ENCODE assay signal across 20 cellular contexts in the genomic region with DNA sequence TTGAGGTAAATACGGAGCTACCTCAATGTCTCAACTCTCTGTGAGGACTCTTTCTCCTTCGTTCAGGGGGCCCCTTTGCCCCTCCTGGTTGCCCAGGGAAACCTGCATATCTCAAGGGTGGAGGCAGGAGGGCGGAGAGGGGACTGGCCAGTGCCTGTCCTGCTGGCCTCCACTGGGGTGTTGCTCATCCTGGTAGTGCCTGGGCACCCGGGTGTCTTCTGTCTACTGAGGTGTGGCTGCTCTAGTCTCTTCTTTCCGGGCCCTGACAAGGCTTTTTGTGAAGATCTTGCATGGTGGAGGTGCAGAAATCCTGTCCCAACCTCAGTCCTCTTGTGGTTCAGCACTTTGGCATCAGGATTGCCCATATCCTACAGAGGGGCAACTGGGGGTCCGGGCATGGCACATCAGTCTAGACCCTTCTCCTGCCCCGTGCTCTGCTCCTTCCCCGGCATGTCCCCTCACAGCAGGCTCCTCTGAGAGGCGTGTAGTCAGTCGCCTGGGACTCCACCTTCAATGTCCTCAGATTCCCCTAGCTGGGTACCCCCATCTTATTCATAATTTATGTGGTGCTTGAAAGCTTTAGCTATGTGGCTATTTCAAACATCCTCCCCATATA. TPM values are rescaled to one million over a fixed set of nuclear protein-coding genes. Genes with fewer than 3 reads are reported as not detected.
A peak's percentile ranks its signal among the peaks of the same experiment; 100 is the strongest.
DNase-seq lines count a peak whose midpoint lies in the region; ATAC-seq and TF ChIP-seq lines count a peak whose summit lies in the region.
"Had no signal": no experiment of that assay in that cellular context is flagged by ENCODE, and none has a peak within 500 bp of the region (broad histone marks: within the 10 kb centered on the region; RNA-seq: fewer than 3 reads in every experiment).

No MANE protein-coding gene starts in this region.

- WGBS in neuronal stem cell (ENCODE audit: extremely low coverage in 2 of 2, insufficient read length in 2 of 2, insufficient replicate concordance in 1 of 2), 2 donors = no CpG with 5 or more reads among the region's 10 CpGs

- H3K18ac ChIP-seq in neuronal stem cell (ENCODE audit: low read length) = no peak overlapping the region

- H2AFZ ChIP-seq in neuronal stem cell (ENCODE audit: low read length) = peak overlapping the region; percentile 53

- H3K4me3 ChIP-seq in CD8-positive, alpha-beta T cell (ENCODE audit: low read depth, low read length) = no peak overlapping the region
- H3K4me3 ChIP-seq in neuronal stem cell (ENCODE audit: low read length in 2 of 2) = peak overlapping the region in 1 of 2 donors; percentile 45

- no peak overlapping the region for H3K4me3 Mint-ChIP-seq in CD8-positive, alpha-beta T cell
- H3K4me3 Mint-ChIP-seq in glutamatergic neuron (ENCODE audit: unreplicated experiment) = no peak overlapping the region

- H3K9me3 Mint-ChIP-seq in CD8-positive, alpha-beta T cell = no peaks in the 10 kb centered on the region
- H3K9me3 Mint-ChIP-seq in glutamatergic neuron (ENCODE audit: unreplicated experiment) = peaks cover 6% of the 10 kb centered on the region

- no peak overlapping the region for H2BK5ac ChIP-seq in neuronal stem cell (ENCODE audit: low read length)

- no peak for DNase-seq in CD8-positive, alpha-beta T cell
- DNase-seq in KBM-7 (peak; percentile 6), cerebellum (ENCODE audit: low spot score) (peak; percentile 7), neuronal stem cell (ENCODE audit: low spot score) (no peak), NCI-H1105 treated with DMSO at 0.1 percent for 48 hours (lab: John Stamatoyannopoulos, UW) (no peak), glutamatergic neuron (no peak), AG08396 (ENCODE audit: low spot score) (no peak), HEK293T (ENCODE audit: extremely low spot score) (no peak)
- DNase-seq: Calu3; HCEC 1CT; left lung; NCI-H146; NK-92 treated with Interleukin-12 subunit alpha and Interleukin-12 subunit beta, amount 100 ng/mL, for 24 hours; stimulated activated CD4-positive, alpha-beta T cell treated with anti-CD3 and anti-CD28 coated beads, Interleukin-2, amount 100 ng/mL, for 48 hours; stomach; upper lobe of left lung had no signal

- no peak overlapping the region for H3K23ac ChIP-seq in neuronal stem cell (ENCODE audit: low read depth, low read length, poor library complexity)

- ATAC-seq in CD8-positive, alpha-beta T cell = no peak

- no peak overlapping the region for H4K91ac ChIP-seq in neuronal stem cell (ENCODE audit: low read depth, low read length, poor library complexity)

- H3K27me3 Mint-ChIP-seq in CD8-positive, alpha-beta T cell (ENCODE audit: low read depth) = no peaks in the 10 kb centered on the region
- H3K27me3 Mint-ChIP-seq in glutamatergic neuron (ENCODE audit: unreplicated experiment) = peaks cover 9% of the 10 kb centered on the region

- no peak overlapping the region for H3K4ac ChIP-seq in neuronal stem cell (ENCODE audit: low read length)

- H3K4me2 ChIP-seq in neuronal stem cell (ENCODE audit: insufficient read depth, low read length, poor library complexity, severe bottlenecking) = no peak overlapping the region

- H3K4me1 Mint-ChIP-seq in CD8-positive, alpha-beta T cell (ENCODE audit: low read depth) = peaks cover 16% of the 10 kb centered on the region
- peaks cover 9% of the 10 kb centered on the region for H3K4me1 Mint-ChIP-seq in glutamatergic neuron (ENCODE audit: low read depth, unreplicated experiment)

- H3K27ac ChIP-seq in CD8-positive, alpha-beta T cell (ENCODE audit: low read depth, low read length) = no peak overlapping the region
- no peak overlapping the region for H3K27ac ChIP-seq in neuronal stem cell (replicated peaks; ENCODE audit: low read length)
- H3K27ac ChIP-seq: RWPE1 had no signal

- in situ Hi-C loops in KBM-7 (cut with MboI; ENCODE audit: low pct_unique_long_range_greater_than_20kb, low sequenced_read_pairs) = no loop called here

- no peak overlapping the region for H2BK120ac ChIP-seq in neuronal stem cell (ENCODE audit: low read depth, low read length)

- H3K27me3 ChIP-seq in CD8-positive, alpha-beta T cell (ENCODE audit: insufficient read depth, low read length) = no peaks in the 10 kb centered on the region
- peaks cover 0 to 41% (median 9%) of the 10 kb centered on the region in 3 experiments for H3K27me3 ChIP-seq in neuronal stem cell (ENCODE audit: control insufficient read depth in 3 of 3, insufficient read depth in 3 of 3, low read depth in 1 of 3, low read length in 3 of 3)
- H3K27me3 ChIP-seq: body of pancreas, stomach, upper lobe of left lung had no signal

- no peak overlapping the region for H2BK12ac ChIP-seq in neuronal stem cell (ENCODE audit: low read length)

- H4K8ac ChIP-seq in neuronal stem cell (ENCODE audit: low read depth, low read length) = no peak overlapping the region

- intact Hi-C loops in CD8-positive, alpha-beta T cell (cut with DNase I, micrococcal nuclease) = loop anchor here (2.0 to 5.0 kb wide), 8 partner anchors 73 to 1965 kb away; partner anchors contain the start of genes ACSL1 (in 1 of the 2), ANKRD37 (in 1 of the 2), CASP3 (in 1 of the 2) and CFAP97 (in 1 of the 2)

- H3K9ac ChIP-seq in neuronal stem cell (ENCODE audit: low read depth, low read length, poor library complexity) = no peak overlapping the region
- H3K9ac ChIP-seq: parathyroid adenoma had no signal

- H3K9me3 ChIP-seq in CD8-positive, alpha-beta T cell (ENCODE audit: low read length) = no peaks in the 10 kb centered on the region
- H3K9me3 ChIP-seq in neuronal stem cell (replicated peaks in 1 of 2; ENCODE audit: control insufficient read depth in 2 of 2, insufficient read depth in 1 of 2, low read depth in 1 of 2, low read length in 2 of 2) = no peaks in the 10 kb centered on the region
- H3K9me3 ChIP-seq: body of pancreas, left lung, stomach, upper lobe of left lung had no signal

- peaks cover 13% of the 10 kb centered on the region for H3K4me1 ChIP-seq in CD8-positive, alpha-beta T cell (ENCODE audit: insufficient read depth, low read length)
- H3K4me1 ChIP-seq in neuronal stem cell (ENCODE audit: control insufficient read depth in 2 of 2, insufficient read depth in 1 of 2, low read depth in 1 of 2, low read length in 2 of 2) = peaks cover 5 to 12% of the 10 kb centered on the region in 2 donors
- H3K4me1 ChIP-seq: parathyroid adenoma had no signal

- H3K36me3 Mint-ChIP-seq in CD8-positive, alpha-beta T cell = no peaks in the 10 kb centered on the region
- H3K36me3 Mint-ChIP-seq in glutamatergic neuron (ENCODE audit: unreplicated experiment) = peaks cover 9% of the 10 kb centered on the region

- POLR2A ChIA-PET in CD8-positive, alpha-beta T cell (lab: Charles Lee) = no interaction called here
- POLR2A ChIA-PET in HEK293T (lab: Yijun Ruan, JAX) = no interaction called here

- H3K14ac ChIP-seq in neuronal stem cell (ENCODE audit: low read length) = no peak overlapping the region

- peak overlapping the region; percentile 69 for H3K27ac Mint-ChIP-seq in CD8-positive, alpha-beta T cell
- no peak overlapping the region for H3K27ac Mint-ChIP-seq in glutamatergic neuron (ENCODE audit: unreplicated experiment)

- no peak overlapping the region for H2BK15ac ChIP-seq in neuronal stem cell (ENCODE audit: low read length)

- H2AK5ac ChIP-seq in neuronal stem cell (ENCODE audit: low read depth, low read length) = no peak overlapping the region

- CTCF ChIA-PET in CD8-positive, alpha-beta T cell (lab: Charles Lee) = interaction anchor here (0.6 kb wide), 1 partner anchor 43 kb away, joined by 4 read pairs; no protein-coding TSS in a partner anchor
- CTCF ChIA-PET in HEK293T (lab: Yijun Ruan, JAX) = no interaction called here

- TF ChIP-seq CTCF in CD8-positive, alpha-beta T cell (IDR thresholded peaks at IDR 0.05) = no peak
- TF ChIP-seq CTCF in glutamatergic neuron (IDR thresholded peaks at IDR 0.05; ENCODE audit: partially characterized antibody, unreplicated experiment) = no peak

- H3K36me3 ChIP-seq in CD8-positive, alpha-beta T cell (ENCODE audit: insufficient read depth, low read length) = no peaks in the 10 kb centered on the region
- no peaks in the 10 kb centered on the region for H3K36me3 ChIP-seq in neuronal stem cell (replicated peaks in 1 of 2; ENCODE audit: control insufficient read depth in 2 of 2, insufficient read depth in 2 of 2, low read length in 2 of 2)
- H3K36me3 ChIP-seq: left lung, stomach, upper lobe of left lung had no signal

- H3K79me1 ChIP-seq in neuronal stem cell (ENCODE audit: low read depth, low read length) = no peaks in the 10 kb centered on the region

TF ChIP-seq in HEK293T, 16 proteins besides CTCF, POLR2A, EP300 and RAD21:
- TF ChIP-seq TARDBP (IDR thresholded peaks at IDR 0.05) = no peak
- TF ChIP-seq LEF1 (IDR thresholded peaks at IDR 0.05; ENCODE audit: borderline replicate concordance) = no peak

RNA-seq across cellular contexts. Expression of gene CCDC110, which starts 1.9 kb away (rescaled TPM):
- total RNA-seq in CD8-positive, alpha-beta T cell = under 1 TPM in 1 of 2 experiments, not detected in 1; 0.57 TPM
- total RNA-seq in cerebellum (5.1 TPM), glutamatergic neuron (ENCODE audit: unreplicated experiment) (1.3 TPM)
- polyA plus RNA-seq in neuronal stem cell (2013, experiment 1 of 2) = 2.2 TPM
- 2.0 TPM for polyA plus RNA-seq in neuronal stem cell (2013, experiment 2 of 2)
- total RNA-seq: Calu3, mononuclear cell had no signal

RNA-seq across cellular contexts. Expression of gene UFSP2, which starts 43.9 kb away (rescaled TPM):
- total RNA-seq in CD8-positive, alpha-beta T cell = 10 to 100 TPM; 13.4 to 17.4 TPM
- 36.9 TPM for total RNA-seq in cerebellum
- polyA plus RNA-seq in neuronal stem cell (2013, experiment 1 of 2) = 35.3 TPM
- polyA plus RNA-seq in neuronal stem cell (2013, experiment 2 of 2) = 34.5 TPM
- total RNA-seq in glutamatergic neuron (ENCODE audit: unreplicated experiment) = 38.0 TPM

Comparison
In these comparisons a context has a peak if more than half of its experiments do, and no peak if none do; other contexts are left out.
1. DNase-seq: peak in KBM-7 (single experiment) and cerebellum (single experiment); none in CD8-positive, alpha-beta T cell (0 of 7), neuronal stem cell (single experiment), NCI-H1105 treated with DMSO at 0.1 percent for 48 hours (single experiment), glutamatergic neuron (single experiment), AG08396 (single experiment) and HEK293T (single experiment).